In the genomic region with DNA sequence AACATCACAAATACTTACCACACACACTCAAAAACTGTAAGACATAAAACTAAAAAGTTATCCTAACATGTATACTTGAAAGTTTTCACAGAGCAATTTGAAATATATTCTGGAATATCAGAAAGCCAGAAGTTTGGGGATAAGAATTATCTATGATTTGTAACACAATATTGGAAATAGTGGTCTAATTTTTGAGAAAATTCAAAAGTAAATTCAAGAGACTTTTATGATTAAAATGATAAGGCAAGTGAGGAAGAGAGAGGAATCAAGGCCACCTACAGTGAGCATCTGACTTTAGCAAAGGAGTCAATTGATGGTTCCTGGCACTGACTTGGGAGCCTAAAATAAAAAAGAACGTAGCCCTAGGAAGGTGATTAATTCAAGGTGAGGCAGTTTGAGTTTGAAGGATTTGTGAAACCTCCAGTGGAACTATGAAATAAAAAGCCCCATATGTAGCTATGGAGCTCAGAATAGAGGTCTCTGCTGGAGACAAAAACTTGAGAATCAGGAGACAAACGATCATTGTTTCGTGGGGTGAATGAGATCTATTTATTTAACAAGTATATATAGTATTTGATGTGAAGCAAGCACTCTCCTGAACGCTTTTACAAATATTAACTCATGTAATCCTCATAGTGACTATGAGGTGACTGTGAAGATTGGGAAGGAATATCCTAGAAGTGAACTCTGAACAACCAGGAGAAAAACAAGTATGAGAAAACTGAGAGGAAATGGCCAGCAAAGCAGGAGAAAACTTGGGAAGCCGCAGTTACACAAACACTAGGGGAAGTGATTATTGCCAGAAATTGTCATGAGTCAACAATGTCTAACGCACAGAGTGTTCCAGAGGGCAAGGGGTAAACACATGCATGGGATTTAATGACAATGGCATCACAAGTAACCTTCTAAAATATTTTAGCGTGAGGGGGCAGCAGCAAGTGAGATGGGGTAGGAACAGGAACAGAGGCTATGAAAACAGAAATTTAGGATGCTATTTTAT, we compare ENCODE assay signal across 1 cellular context.
TF ChIP-seq lines count a peak whose summit lies in the region.

No MANE protein-coding gene starts in this region.

TF ChIP-seq in IMR-90, 13 proteins besides CTCF, POLR2A, EP300 and RAD21:
- TF ChIP-seq, protein P1, sequence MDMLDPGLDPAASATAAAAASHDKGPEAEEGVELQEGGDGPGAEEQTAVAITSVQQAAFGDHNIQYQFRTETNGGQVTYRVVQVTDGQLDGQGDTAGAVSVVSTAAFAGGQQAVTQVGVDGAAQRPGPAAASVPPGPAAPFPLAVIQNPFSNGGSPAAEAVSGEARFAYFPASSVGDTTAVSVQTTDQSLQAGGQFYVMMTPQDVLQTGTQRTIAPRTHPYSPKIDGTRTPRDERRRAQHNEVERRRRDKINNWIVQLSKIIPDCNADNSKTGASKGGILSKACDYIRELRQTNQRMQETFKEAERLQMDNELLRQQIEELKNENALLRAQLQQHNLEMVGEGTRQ (IDR thresholded peaks at IDR 0.05; ENCODE audit: low read depth, low read length), result no peak
- TF ChIP-seq RCOR1 (IDR thresholded peaks at IDR 0.05; ENCODE audit: insufficient replicate concordance, low read length) (no peak), CEBPB (IDR thresholded peaks at IDR 0.05; ENCODE audit: low read depth, low read length) (peak; percentile 56; the same call in 1 of the 2 replicates), MAZ (IDR thresholded peaks at IDR 0.05; ENCODE audit: borderline replicate concordance, low read depth, low read length) (no peak), SMC3 (IDR thresholded peaks at IDR 0.05; ENCODE audit: low read depth, low read length) (no peak), CHD1 (IDR thresholded peaks at IDR 0.05; ENCODE audit: low read depth, low read length) (0 out of 2 replicates have a peak, but pooled peaks have one; percentile 27), BHLHE40 (IDR thresholded peaks at IDR 0.05; ENCODE audit: low read depth, low read length) (peak; percentile 89), FOS (IDR thresholded peaks at IDR 0.05; ENCODE audit: low read depth, low read length) (peak; percentile 61), NFE2L2 (IDR thresholded peaks at IDR 0.05; ENCODE audit: low read depth, low read length) (no peak), RFX5 (IDR thresholded peaks at IDR 0.05; ENCODE audit: low read depth, low read length) (no peak), MAFK (IDR thresholded peaks at IDR 0.05; ENCODE audit: low read depth, low read length) (peak; percentile 26; the same call in 1 of the 2 replicates)
- TF ChIP-seq, protein P2, sequence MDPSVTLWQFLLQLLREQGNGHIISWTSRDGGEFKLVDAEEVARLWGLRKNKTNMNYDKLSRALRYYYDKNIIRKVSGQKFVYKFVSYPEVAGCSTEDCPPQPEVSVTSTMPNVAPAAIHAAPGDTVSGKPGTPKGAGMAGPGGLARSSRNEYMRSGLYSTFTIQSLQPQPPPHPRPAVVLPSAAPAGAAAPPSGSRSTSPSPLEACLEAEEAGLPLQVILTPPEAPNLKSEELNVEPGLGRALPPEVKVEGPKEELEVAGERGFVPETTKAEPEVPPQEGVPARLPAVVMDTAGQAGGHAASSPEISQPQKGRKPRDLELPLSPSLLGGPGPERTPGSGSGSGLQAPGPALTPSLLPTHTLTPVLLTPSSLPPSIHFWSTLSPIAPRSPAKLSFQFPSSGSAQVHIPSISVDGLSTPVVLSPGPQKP (IDR thresholded peaks at IDR 0.05; ENCODE audit: borderline replicate concordance, low read depth, low read length), result no peak
